Comparison of ENCODE assay signal across 1 cellular context in genomic region chr2:233061591-233062446, GRCh38.
TF ChIP-seq lines count a peak whose summit lies in the region.

No MANE protein-coding gene starts in this region.

TF ChIP-seq in HepG2, 621 proteins besides CTCF, POLR2A, EP300 and RAD21 (continued from another document):
- TF ChIP-seq, protein P1, sequence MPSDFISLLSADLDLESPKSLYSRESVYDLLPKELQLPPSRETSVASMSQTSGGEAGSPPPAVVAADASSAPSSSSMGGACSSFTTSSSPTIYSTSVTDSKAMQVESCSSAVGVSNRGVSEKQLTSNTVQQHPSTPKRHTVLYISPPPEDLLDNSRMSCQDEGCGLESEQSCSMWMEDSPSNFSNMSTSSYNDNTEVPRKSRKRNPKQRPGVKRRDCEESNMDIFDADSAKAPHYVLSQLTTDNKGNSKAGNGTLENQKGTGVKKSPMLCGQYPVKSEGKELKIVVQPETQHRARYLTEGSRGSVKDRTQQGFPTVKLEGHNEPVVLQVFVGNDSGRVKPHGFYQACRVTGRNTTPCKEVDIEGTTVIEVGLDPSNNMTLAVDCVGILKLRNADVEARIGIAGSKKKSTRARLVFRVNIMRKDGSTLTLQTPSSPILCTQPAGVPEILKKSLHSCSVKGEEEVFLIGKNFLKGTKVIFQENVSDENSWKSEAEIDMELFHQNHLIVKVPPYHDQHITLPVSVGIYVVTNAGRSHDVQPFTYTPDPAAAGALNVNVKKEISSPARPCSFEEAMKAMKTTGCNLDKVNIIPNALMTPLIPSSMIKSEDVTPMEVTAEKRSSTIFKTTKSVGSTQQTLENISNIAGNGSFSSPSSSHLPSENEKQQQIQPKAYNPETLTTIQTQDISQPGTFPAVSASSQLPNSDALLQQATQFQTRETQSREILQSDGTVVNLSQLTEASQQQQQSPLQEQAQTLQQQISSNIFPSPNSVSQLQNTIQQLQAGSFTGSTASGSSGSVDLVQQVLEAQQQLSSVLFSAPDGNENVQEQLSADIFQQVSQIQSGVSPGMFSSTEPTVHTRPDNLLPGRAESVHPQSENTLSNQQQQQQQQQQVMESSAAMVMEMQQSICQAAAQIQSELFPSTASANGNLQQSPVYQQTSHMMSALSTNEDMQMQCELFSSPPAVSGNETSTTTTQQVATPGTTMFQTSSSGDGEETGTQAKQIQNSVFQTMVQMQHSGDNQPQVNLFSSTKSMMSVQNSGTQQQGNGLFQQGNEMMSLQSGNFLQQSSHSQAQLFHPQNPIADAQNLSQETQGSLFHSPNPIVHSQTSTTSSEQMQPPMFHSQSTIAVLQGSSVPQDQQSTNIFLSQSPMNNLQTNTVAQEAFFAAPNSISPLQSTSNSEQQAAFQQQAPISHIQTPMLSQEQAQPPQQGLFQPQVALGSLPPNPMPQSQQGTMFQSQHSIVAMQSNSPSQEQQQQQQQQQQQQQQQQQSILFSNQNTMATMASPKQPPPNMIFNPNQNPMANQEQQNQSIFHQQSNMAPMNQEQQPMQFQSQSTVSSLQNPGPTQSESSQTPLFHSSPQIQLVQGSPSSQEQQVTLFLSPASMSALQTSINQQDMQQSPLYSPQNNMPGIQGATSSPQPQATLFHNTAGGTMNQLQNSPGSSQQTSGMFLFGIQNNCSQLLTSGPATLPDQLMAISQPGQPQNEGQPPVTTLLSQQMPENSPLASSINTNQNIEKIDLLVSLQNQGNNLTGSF (CRISPR knock-in tag; IDR thresholded peaks at IDR 0.05): no peak
- TF ChIP-seq IRF2 (CRISPR knock-in tag; IDR thresholded peaks at IDR 0.05) (peak; percentile 85; the same call in 1 of the 2 replicates), NRL (CRISPR knock-in tag; IDR thresholded peaks at IDR 0.05; ENCODE audit: borderline replicate concordance) (peak; percentile 41), SMAD9 (CRISPR knock-in tag; IDR thresholded peaks at IDR 0.05) (peak; percentile 28; the same call in 1 of the 2 replicates), MED13 (CRISPR knock-in tag; IDR thresholded peaks at IDR 0.05) (no peak; the same call in 1 of the 2 replicates), GLI4 (CRISPR knock-in tag; IDR thresholded peaks at IDR 0.05; ENCODE audit: borderline replicate concordance) (no peak; the same call in 1 of the 2 replicates)
- TF ChIP-seq, protein P2, sequence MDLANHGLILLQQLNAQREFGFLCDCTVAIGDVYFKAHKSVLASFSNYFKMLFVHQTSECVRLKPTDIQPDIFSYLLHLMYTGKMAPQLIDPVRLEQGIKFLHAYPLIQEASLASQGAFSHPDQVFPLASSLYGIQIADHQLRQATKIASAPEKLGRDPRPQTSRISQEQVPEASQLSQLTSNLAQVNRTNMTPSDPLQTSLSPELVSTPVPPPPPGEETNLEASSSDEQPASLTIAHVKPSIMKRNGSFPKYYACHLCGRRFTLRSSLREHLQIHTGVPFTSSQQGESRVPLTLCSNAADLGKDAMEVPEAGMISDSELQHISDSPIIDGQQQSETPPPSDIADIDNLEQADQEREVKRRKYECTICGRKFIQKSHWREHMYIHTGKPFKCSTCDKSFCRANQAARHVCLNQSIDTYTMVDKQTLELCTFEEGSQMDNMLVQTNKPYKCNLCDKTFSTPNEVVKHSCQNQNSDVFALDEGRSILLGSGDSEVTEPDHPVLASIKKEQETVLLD (CRISPR knock-in tag; IDR thresholded peaks at IDR 0.05; ENCODE audit: low read depth): no peak
